ENCODE assay signal across 1 cellular context in the genomic region with DNA sequence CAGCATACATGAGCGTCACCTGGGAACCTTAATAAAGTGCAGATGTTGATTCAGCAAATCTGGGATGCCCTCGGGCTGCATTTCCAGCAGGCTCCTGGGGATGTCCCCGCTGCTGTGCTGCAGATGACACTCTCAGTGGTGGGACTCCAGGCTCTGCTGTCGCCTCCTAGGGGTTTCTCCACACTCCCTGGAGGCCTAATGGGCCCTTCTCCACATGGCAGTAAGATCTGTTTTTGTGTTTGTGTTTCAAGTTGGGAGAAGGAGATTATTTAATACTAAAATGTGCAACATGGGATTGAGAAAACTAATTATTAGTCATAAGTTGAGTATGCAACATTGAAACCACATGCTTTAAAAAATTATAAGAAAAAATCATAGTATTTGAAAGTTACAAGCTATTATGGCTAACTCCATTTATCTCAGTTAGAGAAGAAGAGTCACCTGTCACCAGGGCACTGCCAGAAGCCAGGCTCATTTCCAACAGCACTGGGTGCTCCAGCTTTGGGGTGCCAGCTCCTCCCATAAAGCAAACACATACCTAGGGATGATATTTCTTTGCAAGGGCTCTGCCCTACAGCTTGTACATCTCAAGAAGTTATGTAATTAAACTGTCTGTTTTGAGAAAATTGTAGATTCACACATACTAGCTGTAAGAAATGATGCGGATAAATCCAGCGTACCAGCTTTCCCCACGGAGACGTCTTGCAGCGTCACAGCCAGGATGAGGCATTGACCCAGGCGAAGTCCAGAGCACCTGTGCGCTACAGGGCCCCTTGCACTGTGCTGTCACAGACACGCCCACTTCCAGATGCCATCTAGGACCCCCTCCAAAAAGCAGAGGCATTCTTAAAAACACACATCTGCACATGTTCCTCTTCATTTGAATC.
TF ChIP-seq lines count a peak whose summit lies in the region.

No MANE protein-coding gene starts in this region.

TF ChIP-seq in IMR-90, 13 proteins besides CTCF, POLR2A, EP300 and RAD21:
- 0 out of 2 replicates have a peak, but pooled peaks have one; percentile 16 for TF ChIP-seq MAFK (IDR thresholded peaks at IDR 0.05; ENCODE audit: low read depth, low read length)
- TF ChIP-seq, protein P1, sequence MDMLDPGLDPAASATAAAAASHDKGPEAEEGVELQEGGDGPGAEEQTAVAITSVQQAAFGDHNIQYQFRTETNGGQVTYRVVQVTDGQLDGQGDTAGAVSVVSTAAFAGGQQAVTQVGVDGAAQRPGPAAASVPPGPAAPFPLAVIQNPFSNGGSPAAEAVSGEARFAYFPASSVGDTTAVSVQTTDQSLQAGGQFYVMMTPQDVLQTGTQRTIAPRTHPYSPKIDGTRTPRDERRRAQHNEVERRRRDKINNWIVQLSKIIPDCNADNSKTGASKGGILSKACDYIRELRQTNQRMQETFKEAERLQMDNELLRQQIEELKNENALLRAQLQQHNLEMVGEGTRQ (IDR thresholded peaks at IDR 0.05; ENCODE audit: low read depth, low read length): no peak
